ENCODE assay signal across 1 cellular context in genomic region chr12:119463211-119463914, GRCh38.
TF ChIP-seq lines count a peak whose summit lies in the region.

No MANE protein-coding gene starts in this region.

TF ChIP-seq in GM23338, 12 proteins besides CTCF, POLR2A, EP300 and RAD21 (continued from another document):
- TF ChIP-seq ETS1 (IDR thresholded peaks at IDR 0.05), result no peak
